9 cellular contexts compared by ENCODE assay signal in the genomic region with DNA sequence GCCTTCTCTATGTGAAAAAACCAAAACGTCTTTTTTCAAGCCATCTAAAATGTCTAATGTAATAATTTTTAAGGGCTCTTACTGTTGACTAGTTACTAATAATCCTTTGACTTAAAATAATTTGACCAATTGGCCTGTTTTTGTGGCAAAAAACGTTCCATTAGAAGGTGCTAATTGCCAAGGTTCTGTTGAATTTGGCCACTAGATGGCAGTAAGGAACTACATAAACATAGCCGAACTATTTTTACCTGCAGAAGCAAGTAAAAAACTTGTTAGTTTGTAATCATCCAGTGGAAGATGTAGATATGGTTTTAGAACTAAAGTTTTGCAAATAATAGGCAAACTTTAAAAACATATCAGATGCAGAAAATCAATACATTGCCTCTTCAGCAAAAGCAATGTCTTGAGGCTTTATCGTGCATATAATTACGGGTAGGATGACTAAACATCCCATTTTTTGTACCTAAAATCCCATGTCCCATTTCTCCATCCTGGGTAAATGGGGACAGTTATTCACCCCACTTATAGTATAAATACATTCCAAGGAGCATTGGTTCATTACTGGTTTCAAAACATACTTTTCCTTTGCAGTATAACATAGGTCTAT. TPM values are rescaled to one million over a fixed set of nuclear protein-coding genes. Genes with fewer than 3 reads are reported as not detected.
A peak's percentile ranks its signal among the peaks of the same experiment; 100 is the strongest.
DNase-seq lines count a peak whose midpoint lies in the region; ATAC-seq, FAIRE-seq and TF ChIP-seq lines count a peak whose summit lies in the region.
"Had no signal": no experiment of that assay in that cellular context is flagged by ENCODE, and none has a peak within 500 bp of the region (broad histone marks: within the 10 kb centered on the region; RNA-seq: fewer than 3 reads in every experiment).

No MANE protein-coding gene starts in this region.

- peaks cover 14% of the 10 kb centered on the region for H3K27me3 Mint-ChIP-seq in CD4-positive, alpha-beta T cell

- no peak overlapping the region for H3K4me3 Mint-ChIP-seq in CD4-positive, alpha-beta T cell
- H3K4me3 Mint-ChIP-seq: T-cell had no signal

- no peak overlapping the region for H3K27ac Mint-ChIP-seq in CD4-positive, alpha-beta T cell
- H3K27ac Mint-ChIP-seq: T-cell had no signal

- peak; percentile 36 for FAIRE-seq in GM12892 (lab: Jason Lieb, UNC)
- FAIRE-seq in urothelium cell line (lab: Jason Lieb, UNC) = no peak

- no peaks in the 10 kb centered on the region for H3K4me1 ChIP-seq in body of pancreas

- ATAC-seq in CD4-positive, alpha-beta T cell (ENCODE audit: poor library complexity) = no peak
- ATAC-seq in body of pancreas = peak; percentile 62
- ATAC-seq in HG03442 (IDR thresholded peaks at IDR 0.05; ENCODE audit: unreplicated experiment) = no peak
- no peak for ATAC-seq in HG02981 (IDR thresholded peaks at IDR 0.05; ENCODE audit: unreplicated experiment)
- ATAC-seq: T-cell had no signal

- no peaks in the 10 kb centered on the region for H3K27me3 ChIP-seq in CD4-positive, alpha-beta T cell (ENCODE audit: control insufficient read depth, insufficient read depth, low read length)
- H3K27me3 ChIP-seq in body of pancreas (no peaks in the 10 kb centered on the region), kidney epithelial cell (ENCODE audit: control insufficient read depth, insufficient read depth, low read length) (no peaks in the 10 kb centered on the region)

- H3K27ac ChIP-seq in CD4-positive, alpha-beta T cell (ENCODE audit: low read depth, low read length) = no peak overlapping the region
- H3K27ac ChIP-seq in body of pancreas = no peak overlapping the region

- no peaks in the 10 kb centered on the region for H3K36me3 Mint-ChIP-seq in CD4-positive, alpha-beta T cell (ENCODE audit: low read depth)
- H3K36me3 Mint-ChIP-seq: T-cell had no signal

- CTCF ChIA-PET in CD4-positive, alpha-beta T cell (lab: Charles Lee) = interaction anchor here (1.0 to 1.5 kb wide), 2 partner anchors 239 to 1422 kb away, joined by 4 to 9 read pairs; no protein-coding TSS in a partner anchor

- no peaks in the 10 kb centered on the region for H3K4me1 Mint-ChIP-seq in CD4-positive, alpha-beta T cell (ENCODE audit: low read depth)
- H3K4me1 Mint-ChIP-seq: T-cell had no signal

- no peak overlapping the region for H3K4me3 ChIP-seq in body of pancreas
- H3K4me3 ChIP-seq in kidney epithelial cell (ENCODE audit: low read depth, low read length) = no peak overlapping the region

- POLR2A ChIA-PET in CD4-positive, alpha-beta T cell (lab: Charles Lee) = no interaction called here

- H3K9me3 Mint-ChIP-seq in CD4-positive, alpha-beta T cell = no peaks in the 10 kb centered on the region
- H3K9me3 Mint-ChIP-seq: T-cell had no signal

- TF ChIP-seq CTCF in CD4-positive, alpha-beta T cell (IDR thresholded peaks at IDR 0.05) = peak; percentile 96
- TF ChIP-seq CTCF in body of pancreas (IDR thresholded peaks at IDR 0.05) (peak; percentile 60 to 88 (median 82)), kidney epithelial cell (IDR thresholded peaks at IDR 0.05; ENCODE audit: insufficient read depth, low read length, poor library complexity, severe bottlenecking) (peak; percentile 54)

- no peak for TF ChIP-seq POLR2A in GM12892 (IDR thresholded peaks at IDR 0.05; ENCODE audit: low read depth, low read length)
- TF ChIP-seq POLR2A in body of pancreas (IDR thresholded peaks at IDR 0.05) = no peak

- H3K9me3 ChIP-seq in CD4-positive, alpha-beta T cell (ENCODE audit: control insufficient read depth, low read length) = no peaks in the 10 kb centered on the region
- H3K9me3 ChIP-seq in body of pancreas = no peaks in the 10 kb centered on the region

- DNase-seq in CD4-positive, alpha-beta T cell = peak in 1 of 10 experiments; percentile 3
- no peak for DNase-seq in GM12892 (ENCODE audit: insufficient read length)
- DNase-seq in NCI-H2029 treated with DMSO at 0.1 percent for 48 hours (lab: John Stamatoyannopoulos, UW) = peak; percentile 36
- peak in 3 of 4 donors; percentile 13 to 64 (median 34) for DNase-seq in body of pancreas
- DNase-seq in kidney epithelial cell (ENCODE audit: low read depth) = no peak
- DNase-seq in urothelium cell line (ENCODE audit: low spot score) = peak; percentile 24

- intact Hi-C loops in CD4-positive, alpha-beta T cell (cut with DNase I, micrococcal nuclease) = loop anchor here (1.0 to 10.0 kb wide), 8 partner anchors 171 to 1421 kb away; no protein-coding TSS in a partner anchor
- intact Hi-C loops in body of pancreas (cut with DNase I) = no loop called here

- H3K36me3 ChIP-seq in body of pancreas (replicated peaks in 1 of 2; ENCODE audit: insufficient read depth in 1 of 2, low read depth in 2 of 2) = no peaks in the 10 kb centered on the region
- H3K36me3 ChIP-seq in kidney epithelial cell (ENCODE audit: control insufficient read depth, insufficient read depth, low read length) = peaks cover 1% of the 10 kb centered on the region

- 33 to 36% methylated on average over 5 of the region's 5 CpGs for WGBS in body of pancreas, 2 donors

RNA-seq across cellular contexts. Expression of a gene that starts 57.6 kb away (rescaled TPM):
- total RNA-seq in CD4-positive, alpha-beta T cell = not detected
- polyA plus RNA-seq in GM12892 (2012; ENCODE audit: missing spikeins) = 0.23 TPM
- total RNA-seq in body of pancreas = 10 to 100 TPM; 23.7 to 24.6 TPM
- total RNA-seq in kidney epithelial cell = 69.0 and 74.8 TPM in 2 replicates

Comparison
In these comparisons a context has a peak if more than half of its experiments do, and no peak if none do; other contexts are left out.
1. DNase-seq: peak in NCI-H2029 treated with DMSO at 0.1 percent for 48 hours (single experiment), body of pancreas (3 of 4) and urothelium cell line (single experiment); none in GM12892 (single experiment) and kidney epithelial cell (single experiment).
2. RNA of a gene that starts 57.6 kb away (total RNA-seq): 69.0 to 74.8 TPM in kidney epithelial cell and 23.7 to 24.6 TPM in body of pancreas; not detected in CD4-positive, alpha-beta T cell; every median in the first group is over 10 times any median in the second.
3. Peak in every context shown above with its lines, with median percentiles within 50 percentile points of each other: CTCF ChIP-seq.